ENCODE assay signal across 8 cellular contexts in genomic region chr18:24076136-24076597, GRCh38.
DNase-seq lines count a peak whose midpoint lies in the region; ATAC-seq and TF ChIP-seq lines count a peak whose summit lies in the region.
"Not testable (repeated sequence)": the region's sequence is repeated elsewhere in the genome, so short reads cannot be mapped to it uniquely, and the experiment has no call there.

No MANE protein-coding gene starts in this region.

- H3K27me3 ChIP-seq in ACC112 (ENCODE audit: insufficient read depth, low read length); IMR-90 (ENCODE audit: control insufficient read depth, insufficient read depth, low read length): not testable (repeated sequence)

- not testable (repeated sequence) for H4K5ac ChIP-seq in IMR-90 (ENCODE audit: low read depth, low read length)

- peak overlapping the region; percentile 19; the same call in 1 of the 2 replicates for H3K4me3 ChIP-seq in ACC112 (ENCODE audit: low read depth, low read length)
- H3K4me3 ChIP-seq in IMR-90 (ENCODE audit: insufficient read depth, low read depth, low read length); choroid plexus epithelial cell (ENCODE audit: low read depth, low read length): not testable (repeated sequence)

- ATAC-seq in GM18867 (IDR thresholded peaks at IDR 0.05; ENCODE audit: unreplicated experiment) = peak; percentile 68
- ATAC-seq in IMR-90 (ENCODE audit: low read depth) = peak; percentile 99

- in situ Hi-C loops in IMR-90 (cut with MboI; ENCODE audit: low sequenced_read_pairs) = not testable (repeated sequence)

- peak overlapping the region; percentile 3; the same call in 1 of the 2 replicates for H2BK120ac ChIP-seq in IMR-90 (ENCODE audit: low read depth, low read length)

- H2BK15ac ChIP-seq in IMR-90 (ENCODE audit: low read depth, low read length) = not testable (repeated sequence)

- H3K4me2 ChIP-seq in IMR-90 (ENCODE audit: low read depth, low read length) = peak overlapping the region; percentile 32

- intact Hi-C loops in IMR-90 (cut with micrococcal nuclease) = loop anchor here (1.0 to 5.0 kb wide), 2 partner anchors 62 to 159 kb away; partner anchors contain the start of gene TTC39C

- H3K14ac ChIP-seq in IMR-90 (replicated peaks; ENCODE audit: low read depth, low read length) = 0 out of 2 replicates have a peak overlapping the region, but pooled peaks have one; percentile 0

- peaks cover 12% of the 10 kb centered on the region for H3K4me1 ChIP-seq in ACC112 (ENCODE audit: control insufficient read depth, insufficient read depth, low read length, unreplicated experiment)
- H3K4me1 ChIP-seq in IMR-90 (ENCODE audit: control insufficient read depth, insufficient read depth, low read length) = not testable (repeated sequence)

- BruUV-seq in IMR-90 (replicated peaks; lab: Mats Ljungman, UMichigan) = not testable (repeated sequence)

- not testable (repeated sequence) for H3K9me1 ChIP-seq in IMR-90 (ENCODE audit: insufficient read depth, low read length)

- CTCF ChIA-PET in IMR-90 (lab: Yijun Ruan, JAX) = interaction anchor here (0.5 to 1.1 kb wide), 6 partner anchors 40 to 651 kb away, joined by 3 to 4 read pairs (median 3); no protein-coding TSS in a partner anchor

- H4K91ac ChIP-seq in IMR-90 (ENCODE audit: insufficient read depth, low read depth, low read length) = peak overlapping the region; percentile 36; the same call in 1 of the 2 replicates

- not testable (repeated sequence) for H3K56ac ChIP-seq in IMR-90 (ENCODE audit: extremely low read depth, insufficient read depth, low read length)

- peak; percentile 54; the same call in 1 of the 2 replicates for TF ChIP-seq POLR2A in IMR-90 (IDR thresholded peaks at IDR 0.05; ENCODE audit: low read depth, low read length)

- POLR2A ChIA-PET in IMR-90 (lab: Charles Lee; ENCODE audit: unreplicated experiment) = not testable (repeated sequence)

- not testable (repeated sequence) for H3K79me2 ChIP-seq in ACC112 (ENCODE audit: control insufficient read depth, insufficient read depth, low read length, unreplicated experiment)

- peak overlapping the region; percentile 12; the same call in 1 of the 2 replicates for H3K18ac ChIP-seq in IMR-90 (ENCODE audit: low read depth, low read length)

- peak overlapping the region; percentile 46 for H2BK5ac ChIP-seq in IMR-90 (ENCODE audit: low read depth, low read length, poor library complexity, severe bottlenecking)

- 0% methylated on average over 1 of the region's 10 CpGs; no CpG with 5 or more reads in 1 of the 2 experiments for WGBS in IMR-90 (ENCODE audit: extremely low coverage in 2 of 2, insufficient read length in 1 of 2), 2 experiments

- H3K9ac ChIP-seq in IMR-90 (ENCODE audit: low read depth, low read length) = not testable (repeated sequence)

- DNase-seq in IMR-90 (peak; percentile 99), RKO (ENCODE audit: low spot score) (peak; percentile 70), choroid plexus epithelial cell (ENCODE audit: low read depth) (peak; percentile 99), kidney glomerular epithelial cell (lab: John Stamatoyannopoulos, UW) (peak; percentile 33)
- DNase-seq in activated CD8-positive, alpha-beta memory T cell treated with anti-CD3 and anti-CD28 coated beads for 4 hours (ENCODE audit: low read depth in 2 of 2) = peak; percentile 44 to 64
- peak; percentile 25 to 71 (median 50) for DNase-seq in stimulated activated CD4-positive, alpha-beta T cell treated with anti-CD3 and anti-CD28 coated beads, Interleukin-1b, Interleukin-23, amount 100 ng/mL, for 24 hours (ENCODE audit: low read depth in 4 of 4, low spot score in 1 of 4)

- dilution Hi-C loops in IMR-90 (cut with HindIII; ENCODE audit: low sequenced_read_pairs, unreplicated experiment) = not testable (repeated sequence)

- not testable (repeated sequence) for H2BK20ac ChIP-seq in IMR-90 (ENCODE audit: low read depth, low read length)

- peak overlapping the region in 1 of 2 experiments; percentile 34; a peak in 1 of 4 replicates for H4K8ac ChIP-seq in IMR-90 (ENCODE audit: low read depth in 2 of 2, low read length in 2 of 2)

- not testable (repeated sequence) for H3K36me3 ChIP-seq in ACC112 (ENCODE audit: insufficient read depth, low read length)
- peaks cover 12% of the 10 kb centered on the region for H3K36me3 ChIP-seq in IMR-90 (ENCODE audit: control insufficient read depth, insufficient read depth, low read length)

- TF ChIP-seq CTCF in IMR-90 (conservative IDR thresholded peaks at IDR 0.05; ENCODE audit: low read depth, low read length) = peak; percentile 76
- TF ChIP-seq CTCF in choroid plexus epithelial cell (conservative IDR thresholded peaks at IDR 0.05; ENCODE audit: low read depth, low read length) = peak; percentile 85

- not testable (repeated sequence) for H3K9me3 ChIP-seq in IMR-90 (ENCODE audit: control insufficient read depth, insufficient read depth, low read length)

- H3K4ac ChIP-seq in IMR-90 (ENCODE audit: low read depth, low read length) = 0 out of 2 replicates have a peak overlapping the region, but pooled peaks have one; percentile 3

- H3K79me1 ChIP-seq in IMR-90 (ENCODE audit: low read depth in 1 of 2, low read length in 2 of 2) = not testable (repeated sequence)

- H2AK5ac ChIP-seq in IMR-90 (ENCODE audit: low read depth, low read length) = 0 out of 2 replicates have a peak overlapping the region, but pooled peaks have one; percentile 31

- H4K20me1 ChIP-seq in IMR-90 (ENCODE audit: insufficient read depth, low read length) = not testable (repeated sequence)

- H3K27ac ChIP-seq in ACC112 (ENCODE audit: low read depth, low read length) (peak overlapping the region; percentile 62), IMR-90 (ENCODE audit: insufficient read depth, low read length) (peak overlapping the region; percentile 42; the same call in 1 of the 2 replicates)

- peak overlapping the region; percentile 60 for H2AK9ac ChIP-seq in IMR-90 (replicated peaks; ENCODE audit: low read depth, low read length, poor library complexity)

- not testable (repeated sequence) for H3K23ac ChIP-seq in IMR-90 (ENCODE audit: low read depth, low read length)

- TF ChIP-seq RAD21 in IMR-90 (IDR thresholded peaks at IDR 0.05; ENCODE audit: low read length) = peak; percentile 77

- H2AFZ ChIP-seq in ACC112 (ENCODE audit: low read length, unreplicated experiment) (peak overlapping the region; percentile 16), IMR-90 (replicated peaks; ENCODE audit: low read length, poor library complexity) (peak overlapping the region; percentile 80)

TF ChIP-seq in IMR-90, 13 proteins besides CTCF, POLR2A, EP300 and RAD21:
- TF ChIP-seq NFE2L2 (IDR thresholded peaks at IDR 0.05; ENCODE audit: low read depth, low read length) = peak; percentile 4; the same call in 1 of the 2 replicates
- TF ChIP-seq RCOR1 (IDR thresholded peaks at IDR 0.05; ENCODE audit: insufficient replicate concordance, low read length) = peak; percentile 89
- TF ChIP-seq MAZ (IDR thresholded peaks at IDR 0.05; ENCODE audit: borderline replicate concordance, low read depth, low read length) = peak; percentile 29; the same call in 1 of the 2 replicates
- TF ChIP-seq BHLHE40 (IDR thresholded peaks at IDR 0.05; ENCODE audit: low read depth, low read length) = peak; percentile 56; the same call in 1 of the 2 replicates
- 0 out of 2 replicates have a peak, but pooled peaks have one; percentile 25 for TF ChIP-seq CHD1 (IDR thresholded peaks at IDR 0.05; ENCODE audit: low read depth, low read length)
- TF ChIP-seq SMC3 (IDR thresholded peaks at IDR 0.05; ENCODE audit: low read depth, low read length) = peak; percentile 54
- TF ChIP-seq FOS (IDR thresholded peaks at IDR 0.05; ENCODE audit: low read depth, low read length) = peak; percentile 81
- peak; percentile 43; the same call in 1 of the 2 replicates for TF ChIP-seq MXI1 (IDR thresholded peaks at IDR 0.05; ENCODE audit: borderline replicate concordance, low read depth, low read length)

Comparison
In these comparisons a context has a peak if more than half of its experiments do, and no peak if none do; other contexts are left out.
1. DNase-seq: peak in every context shown above with its lines; median percentile 99 in IMR-90; 99 in choroid plexus epithelial cell; 70 in RKO; 54 in activated CD8-positive, alpha-beta memory T cell treated with anti-CD3 and anti-CD28 coated beads for 4 hours; 50 in stimulated activated CD4-positive, alpha-beta T cell treated with anti-CD3 and anti-CD28 coated beads, Interleukin-1b, Interleukin-23, amount 100 ng/mL, for 24 hours; 33 in kidney glomerular epithelial cell.